Comparison of ENCODE assay signal across 9 cellular contexts in the genomic region with DNA sequence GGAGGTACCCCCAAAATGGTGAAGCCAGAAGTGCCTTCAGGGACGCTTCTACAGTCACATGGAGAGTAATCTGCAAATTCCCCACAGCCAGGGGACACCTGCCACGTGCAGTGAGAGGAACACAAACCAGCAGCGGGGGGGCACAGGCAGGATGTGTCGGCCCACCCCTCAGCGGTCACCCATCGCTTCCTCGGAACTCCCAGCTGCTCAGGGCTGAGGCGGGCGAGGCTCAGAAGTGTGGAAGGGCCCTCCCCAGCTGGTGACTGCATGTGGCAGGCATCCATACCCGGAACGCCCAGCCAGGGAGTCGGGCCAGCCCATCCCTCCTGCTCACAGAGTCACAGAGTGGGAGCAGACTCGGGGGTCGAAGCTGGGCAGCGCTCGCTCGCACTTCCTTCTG.
A peak's percentile ranks its signal among the peaks of the same experiment; 100 is the strongest.
DNase-seq lines count a peak whose midpoint lies in the region; ATAC-seq and TF ChIP-seq lines count a peak whose summit lies in the region.
"Had no signal": no experiment of that assay in that cellular context is flagged by ENCODE, and none has a peak within 500 bp of the region (broad histone marks: within the 10 kb centered on the region; RNA-seq: fewer than 3 reads in every experiment).

No MANE protein-coding gene starts in this region.

- WGBS in aorta, 2 donors = 7 to 9% methylated on average over 17 of the region's 17 CpGs
- 56 to 90% (median 83%) methylated on average over 12 to 17 of the region's 17 CpGs for WGBS in ovary, 3 donors

- H3K36me3 ChIP-seq in aorta (ENCODE audit: control insufficient read depth in 1 of 2, insufficient read depth in 2 of 2, low read length in 1 of 2) (no peaks in the 10 kb centered on the region), H7 (replicated peaks; ENCODE audit: control insufficient read depth, insufficient read depth, low read length) (no peaks in the 10 kb centered on the region), ovary (no peaks in the 10 kb centered on the region)

- H3K4me1 ChIP-seq in aorta (ENCODE audit: control insufficient read depth in 1 of 2, insufficient read depth in 2 of 2, low read length in 2 of 2) (no peaks in the 10 kb centered on the region), ovary (ENCODE audit: insufficient read depth) (peaks cover 7% of the 10 kb centered on the region)

- ATAC-seq in HG02759 (IDR thresholded peaks at IDR 0.05; ENCODE audit: unreplicated experiment) = peak; percentile 39
- peak; percentile 64 for ATAC-seq in memory B cell (ENCODE audit: low read depth)
- ATAC-seq in aorta (ENCODE audit: low FRiP score) = peak; percentile 72
- ATAC-seq: left colon had no signal

- no peak for TF ChIP-seq CTCF in ovary (IDR thresholded peaks at IDR 0.05)

- H3K4me1 Mint-ChIP-seq in memory B cell = peaks cover 48% of the 10 kb centered on the region

- H3K27me3 Mint-ChIP-seq in memory B cell = no peaks in the 10 kb centered on the region

- H3K4me3 ChIP-seq in aorta (ENCODE audit: low read length in 2 of 2) = no peak overlapping the region
- no peak overlapping the region for H3K4me3 ChIP-seq in H7 (ENCODE audit: insufficient read depth, low read depth, low read length)
- no peak overlapping the region for H3K4me3 ChIP-seq in ovary

- intact Hi-C loops in aorta (cut with DNase I) = no loop called here
- intact Hi-C loops in ovary (cut with DNase I) = loop anchor here in 1 of 4 donors (10.0 kb wide), 1 partner anchor 94 kb away; a partner anchor contains a TSS

- peak overlapping the region in 1 of 2 donors; percentile 3 for H3K27ac ChIP-seq in aorta (ENCODE audit: low read depth in 1 of 2, low read length in 2 of 2)
- H3K27ac ChIP-seq in ovary = no peak overlapping the region

- peak; percentile 39 for DNase-seq in dedifferentiated amniotic fluid mesenchymal stem cell (ENCODE audit: extremely low spot score)
- DNase-seq in memory B cell (ENCODE audit: low spot score in 2 of 2) = peak in 1 of 2 donors; percentile 48
- peak; percentile 89 to 93 for DNase-seq in aorta
- no peak for DNase-seq in H7
- DNase-seq in ovary = no peak
- no peak for DNase-seq in NCI-H2107 treated with DMSO at 0.1 percent for 48 hours (lab: John Stamatoyannopoulos, UW; ENCODE audit: unreplicated experiment)
- DNase-seq: stimulated activated naive CD4-positive, alpha-beta T cell treated with Interleukin-2 at 50 U/mL for 16 hours had no signal

- no peak for TF ChIP-seq EP300 in ovary (IDR thresholded peaks at IDR 0.05)

- H3K36me3 Mint-ChIP-seq in memory B cell = peaks cover 2% of the 10 kb centered on the region

- H3K27me3 ChIP-seq in aorta (ENCODE audit: control insufficient read depth in 1 of 2, insufficient read depth in 2 of 2, low read length in 1 of 2) = no peaks in the 10 kb centered on the region
- no peaks in the 10 kb centered on the region for H3K27me3 ChIP-seq in H7 (ENCODE audit: control insufficient read depth, insufficient read depth, low read length)
- H3K27me3 ChIP-seq in ovary = no peaks in the 10 kb centered on the region

- peaks cover 2% of the 10 kb centered on the region for H3K9me3 Mint-ChIP-seq in memory B cell

- peak overlapping the region; percentile 63 for H3K4me3 Mint-ChIP-seq in memory B cell

- H3K27ac Mint-ChIP-seq in memory B cell = peak overlapping the region; percentile 86

- TF ChIP-seq POLR2A in ovary (IDR thresholded peaks at IDR 0.05) = no peak

- no peaks in the 10 kb centered on the region for H3K9me3 ChIP-seq in aorta (ENCODE audit: control insufficient read depth, low read length)
- no peaks in the 10 kb centered on the region for H3K9me3 ChIP-seq in ovary

Comparison
In these comparisons a context has a peak if more than half of its experiments do, and no peak if none do; other contexts are left out.
1. DNase-seq: peak in dedifferentiated amniotic fluid mesenchymal stem cell (single experiment) and aorta (2 of 2); none in H7 (single experiment), ovary (0 of 5) and NCI-H2107 treated with DMSO at 0.1 percent for 48 hours (single experiment).
2. Peak in every context shown above with its lines, with median percentiles within 50 percentile points of each other: ATAC-seq.